11 cellular contexts compared by ENCODE assay signal in genomic region chr12:123801573-123802178, GRCh38.
A peak's percentile ranks its signal among the peaks of the same experiment; 100 is the strongest.
DNase-seq lines count a peak whose midpoint lies in the region; ATAC-seq and TF ChIP-seq lines count a peak whose summit lies in the region.
"Had no signal": no experiment of that assay in that cellular context is flagged by ENCODE, and none has a peak within 500 bp of the region (broad histone marks: within the 10 kb centered on the region; RNA-seq: fewer than 3 reads in every experiment).

No MANE protein-coding gene starts in this region.

- no peaks in the 10 kb centered on the region for H3K4me1 ChIP-seq in OCI-LY3 (ENCODE audit: low read length)

- no peak overlapping the region for H3K27ac ChIP-seq in OCI-LY3 (ENCODE audit: low read length)
- H3K27ac ChIP-seq in epithelial cell of prostate: no peak overlapping the region

- no peaks in the 10 kb centered on the region for H3K36me3 ChIP-seq in OCI-LY3 (replicated peaks; ENCODE audit: low read depth, low read length)

- no peak overlapping the region for H3K4me2 ChIP-seq in OCI-LY3 (ENCODE audit: low read length)

- TF ChIP-seq CTCF in OCI-LY3 (IDR thresholded peaks at IDR 0.05; ENCODE audit: low read depth, low read length): peak; percentile 62

- no peaks in the 10 kb centered on the region; the same call in 1 of the 2 replicates for H3K27me3 ChIP-seq in OCI-LY3 (ENCODE audit: low read depth, low read length)

- H4K20me1 ChIP-seq in OCI-LY3 (ENCODE audit: insufficient read depth, low read length): no peaks in the 10 kb centered on the region

- no peaks in the 10 kb centered on the region for H3K9me3 ChIP-seq in OCI-LY3 (ENCODE audit: insufficient read depth, low read length)

- H2AFZ ChIP-seq in OCI-LY3 (ENCODE audit: low read depth, low read length): no peak overlapping the region

- H3K79me2 ChIP-seq in OCI-LY3 (ENCODE audit: low read length): no peaks in the 10 kb centered on the region

- H3K4me3 ChIP-seq in OCI-LY3 (ENCODE audit: low read length): no peak overlapping the region

- no peak overlapping the region for H3K9ac ChIP-seq in OCI-LY3 (ENCODE audit: low read length)

- ATAC-seq in HG03469 (IDR thresholded peaks at IDR 0.05; ENCODE audit: unreplicated experiment) (no peak), HG03175 (IDR thresholded peaks at IDR 0.05; ENCODE audit: unreplicated experiment) (no peak)

- peak; percentile 34 for DNase-seq in NOMO-1 treated with DMSO at 0.1 percent for 48 hours (lab: John Stamatoyannopoulos, UW; ENCODE audit: unreplicated experiment)
- DNase-seq in NOMO-1 treated with dmso at 0.1 percent for 144 hours (lab: John Stamatoyannopoulos, UW; ENCODE audit: unreplicated experiment): no peak
- DNase-seq in epithelial cell of prostate (ENCODE audit: low read depth, low spot score): peak; percentile 3
- peak; percentile 51 for DNase-seq in superior temporal gyrus (ENCODE audit: extremely low spot score)
- DNase-seq in NCI-H510A (lab: John Stamatoyannopoulos, UW): no peak
- DNase-seq: CD4-positive, alpha-beta T cell; GOT3; NCI-H2029 had no signal

Comparison
In these comparisons a context has a peak if more than half of its experiments do, and no peak if none do; other contexts are left out.
1. DNase-seq: peak in NOMO-1 treated with DMSO at 0.1 percent for 48 hours (single experiment), epithelial cell of prostate (single experiment) and superior temporal gyrus (single experiment); none in NOMO-1 treated with dmso at 0.1 percent for 144 hours (single experiment) and NCI-H510A (single experiment).